19 cellular contexts compared by ENCODE assay signal in the genomic region with DNA sequence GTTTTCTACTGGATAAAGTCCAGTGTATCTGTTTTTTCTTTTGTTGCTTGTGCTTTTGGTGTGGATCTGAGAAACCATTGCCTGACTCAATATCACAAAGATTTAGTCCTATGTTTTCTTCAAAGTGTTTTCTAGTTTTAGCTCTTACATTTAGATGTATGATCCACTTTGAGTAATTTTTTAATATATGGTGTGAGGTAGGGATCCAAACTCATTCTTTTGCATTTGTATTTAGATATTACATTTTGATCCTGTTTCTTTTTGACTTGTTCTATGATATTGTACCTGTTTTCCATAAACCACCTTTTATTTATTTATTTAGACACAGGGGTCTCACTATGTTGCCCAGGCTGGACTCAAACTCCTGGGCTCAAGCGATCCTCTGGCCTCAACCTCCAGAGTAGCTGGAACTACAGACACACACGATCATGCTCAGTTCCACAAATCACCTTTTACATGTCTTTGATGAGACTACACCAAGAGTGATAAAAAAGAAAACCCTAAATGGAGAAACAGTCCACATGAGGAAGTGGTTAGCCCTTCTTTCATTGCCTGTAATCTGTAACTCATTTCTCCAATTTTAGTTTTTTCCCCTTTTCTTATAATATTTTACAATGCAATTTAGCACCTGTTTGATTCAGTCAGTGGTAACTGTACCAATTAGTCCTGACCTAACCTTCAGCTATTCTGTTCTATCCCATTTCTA.
"Had no signal": no experiment of that assay in that cellular context is flagged by ENCODE, and none has a peak within 500 bp of the region (broad histone marks: within the 10 kb centered on the region; RNA-seq: fewer than 3 reads in every experiment).

No MANE protein-coding gene starts in this region.

- H3K27ac Mint-ChIP-seq: activated CD4-positive, alpha-beta memory T cell treated with anti-CD3 and anti-CD28 coated beads, Interleukin-2, amount 10 ng/mL, durations not matched to agents 7 days and 5 days; activated CD8-positive, alpha-beta memory T cell treated with anti-CD3 and anti-CD28 coated beads, Interleukin-2, amount 10 ng/mL, durations not matched to agents 7 days and 5 days; activated T-helper 2 cell treated with anti-CD3 and anti-CD28 coated beads, Interferon-gamma antibody, Interleukin-2, Interleukin-4, amounts not matched to agents 10 μg/mL and 5 μg/mL and 100 μg/mL, durations not matched to agents 14 hours and 24 hours and 36 hours; brain; mesothelial cell of epicardium; progenitor cell of endocrine pancreas had no signal

- H3K27me3 Mint-ChIP-seq: progenitor cell of endocrine pancreas had no signal

- FAIRE-seq: frontal cortex, keratinocyte, TTC549 had no signal

- H3K4me3 Mint-ChIP-seq: activated CD4-positive, alpha-beta memory T cell treated with anti-CD3 and anti-CD28 coated beads, Interleukin-2, amount 10 ng/mL, durations not matched to agents 7 days and 5 days; activated CD8-positive, alpha-beta memory T cell treated with anti-CD3 and anti-CD28 coated beads, Interleukin-2, amount 10 ng/mL, durations not matched to agents 7 days and 5 days; brain; mesothelial cell of epicardium had no signal

- ATAC-seq: activated CD8-positive, alpha-beta memory T cell treated with anti-CD3 and anti-CD28 coated beads, Interleukin-2, amount 10 ng/mL, durations not matched to agents 7 days and 5 days; stimulated activated naive CD8-positive, alpha-beta T cell treated with anti-CD3 and anti-CD28 coated beads, Interleukin-15, Interleukin-2, amounts not matched to agents 100 U/mL and 50 U/mL, for 24 hours had no signal

- DNase-seq: activated CD4-positive, alpha-beta memory T cell treated with anti-CD3 and anti-CD28 coated beads, Interleukin-2, amount 10 ng/mL, durations not matched to agents 7 days and 5 days; activated CD4-positive, alpha-beta T cell treated with anti-CD3 and anti-CD28 coated beads for 48 hours; activated CD4-positive, CD25-positive, alpha-beta regulatory T cell; activated CD8-positive, alpha-beta memory T cell treated with anti-CD3 and anti-CD28 coated beads, Interleukin-2, amount 10 ng/mL, durations not matched to agents 7 days and 5 days; activated naive CD4-positive, alpha-beta T cell treated with Interleukin-2 at 50 U/mL for 16 hours; activated T-cell treated with anti-CD3 and anti-CD28 coated beads, Interleukin-2, amount 50 U/mL, for 1 hour; anterior cingulate cortex; caudate nucleus; head of caudate nucleus; stimulated activated CD4-positive, alpha-beta T cell treated with anti-CD3 and anti-CD28 coated beads, Interleukin-2, amount 100 ng/mL, for 24 hours; stimulated activated naive CD8-positive, alpha-beta T cell treated with anti-CD3 and anti-CD28 coated beads, Interleukin-15, Interleukin-2, amounts not matched to agents 100 U/mL and 50 U/mL, for 24 hours; uterus had no signal
